ENCODE assay signal across 12 cellular contexts in genomic region chr5:73673161-73673591, GRCh38. TPM values are rescaled to one million over a fixed set of nuclear protein-coding genes. Genes with fewer than 3 reads are reported as not detected.
DNase-seq lines count a peak whose midpoint lies in the region; ATAC-seq, FAIRE-seq and TF ChIP-seq lines count a peak whose summit lies in the region.
"Had no signal": no experiment of that assay in that cellular context is flagged by ENCODE, and none has a peak within 500 bp of the region (broad histone marks: within the 10 kb centered on the region; RNA-seq: fewer than 3 reads in every experiment).

No MANE protein-coding gene starts in this region.

- H3K4me3 ChIP-seq in esophagus squamous epithelium: no peak overlapping the region
- H3K4me3 ChIP-seq in pancreas: no peak overlapping the region

- intact Hi-C loops in esophagus squamous epithelium (cut with DNase I): no loop called here
- intact Hi-C loops in pancreas (cut with DNase I): loop anchor here in 1 of 3 donors (10.0 kb wide), 1 partner anchor 48 kb away; the partner anchor contains the start of gene ARHGEF28
- intact Hi-C loops in activated T-helper 2 cell treated with anti-CD3 and anti-CD28 coated beads, Interferon-gamma antibody, Interleukin-2, Interleukin-4, amounts not matched to agents 10 μg/mL and 5 μg/mL and 100 μg/mL, durations not matched to agents 14 hours and 24 hours and 36 hours (cut with micrococcal nuclease): no loop called here

- no peak for TF ChIP-seq POLR2A in esophagus squamous epithelium (IDR thresholded peaks at IDR 0.05)

- DNase-seq in GF-D8 (lab: John Stamatoyannopoulos, UW): peak; percentile 18
- peak; percentile 56 for DNase-seq in RKO (ENCODE audit: low spot score)
- DNase-seq in esophagus squamous epithelium (lab: John Stamatoyannopoulos, UW): no peak
- DNase-seq in pancreas: no peak
- DNase-seq in KBM-7: no peak
- no peak for DNase-seq in G401 (ENCODE audit: low spot score)
- DNase-seq in activated T-helper 2 cell treated with anti-CD3 and anti-CD28 coated beads, Interferon-gamma antibody, Interleukin-2, Interleukin-4, amounts not matched to agents 10 μg/mL and 5 μg/mL and 100 μg/mL, durations not matched to agents 14 hours and 24 hours and 36 hours (ENCODE audit: low spot score): no peak
- DNase-seq in activated CD8-positive, alpha-beta memory T cell treated with anti-CD3 and anti-CD28 coated beads, Interleukin-2, amount 50 U/mL, for 4 hours: no peak
- DNase-seq: activated T-cell treated with anti-CD3 and anti-CD28 coated beads, Interleukin-2, amount 50 U/mL, for 72 hours; foreskin melanocyte; SHP77 had no signal

- H3K36me3 Mint-ChIP-seq in activated T-helper 2 cell treated with anti-CD3 and anti-CD28 coated beads, Interferon-gamma antibody, Interleukin-2, Interleukin-4, amounts not matched to agents 10 μg/mL and 5 μg/mL and 100 μg/mL, durations not matched to agents 14 hours and 24 hours and 36 hours (ENCODE audit: low read depth): no peaks in the 10 kb centered on the region

- H3K9me3 ChIP-seq in esophagus squamous epithelium (no peaks in the 10 kb centered on the region), pancreas (no peaks in the 10 kb centered on the region)

- ATAC-seq in pancreas: peak; percentile 78 to 89 (median 88)
- ATAC-seq: activated T-cell treated with anti-CD3 and anti-CD28 coated beads, Interleukin-2, amount 50 U/mL, for 72 hours had no signal

- no peak overlapping the region for H3K27ac Mint-ChIP-seq in activated T-helper 2 cell treated with anti-CD3 and anti-CD28 coated beads, Interferon-gamma antibody, Interleukin-2, Interleukin-4, amounts not matched to agents 10 μg/mL and 5 μg/mL and 100 μg/mL, durations not matched to agents 14 hours and 24 hours and 36 hours
- H3K27ac Mint-ChIP-seq: activated T-cell treated with anti-CD3 and anti-CD28 coated beads, Interleukin-2, amount 50 U/mL, for 72 hours had no signal

- TF ChIP-seq CTCF in esophagus squamous epithelium (IDR thresholded peaks at IDR 0.05) (no peak), pancreas (IDR thresholded peaks at IDR 0.05) (no peak)

- H3K4me3 Mint-ChIP-seq in activated T-helper 2 cell treated with anti-CD3 and anti-CD28 coated beads, Interferon-gamma antibody, Interleukin-2, Interleukin-4, amounts not matched to agents 10 μg/mL and 5 μg/mL and 100 μg/mL, durations not matched to agents 14 hours and 24 hours and 36 hours (ENCODE audit: low read depth): no peak overlapping the region
- H3K4me3 Mint-ChIP-seq: activated T-cell treated with anti-CD3 and anti-CD28 coated beads, Interleukin-2, amount 50 U/mL, for 72 hours had no signal

- peaks cover 4% of the 10 kb centered on the region for H3K27me3 Mint-ChIP-seq in activated T-helper 2 cell treated with anti-CD3 and anti-CD28 coated beads, Interferon-gamma antibody, Interleukin-2, Interleukin-4, amounts not matched to agents 10 μg/mL and 5 μg/mL and 100 μg/mL, durations not matched to agents 14 hours and 24 hours and 36 hours (ENCODE audit: low read depth)

- H3K27me3 ChIP-seq in esophagus squamous epithelium: no peaks in the 10 kb centered on the region
- H3K27me3 ChIP-seq in pancreas: no peaks in the 10 kb centered on the region

- peak; percentile 43 for FAIRE-seq in pancreas (lab: Jason Lieb, UNC)

- H3K4me1 Mint-ChIP-seq in activated T-helper 2 cell treated with anti-CD3 and anti-CD28 coated beads, Interferon-gamma antibody, Interleukin-2, Interleukin-4, amounts not matched to agents 10 μg/mL and 5 μg/mL and 100 μg/mL, durations not matched to agents 14 hours and 24 hours and 36 hours (ENCODE audit: low read depth): no peaks in the 10 kb centered on the region

- H3K4me1 ChIP-seq in esophagus squamous epithelium: peaks cover 0 to 30% (median 26%) of the 10 kb centered on the region in 3 donors
- H3K4me1 ChIP-seq in pancreas: peaks cover 46 to 57% (median 49%) of the 10 kb centered on the region in 3 donors

- no peaks in the 10 kb centered on the region for H3K9me3 Mint-ChIP-seq in activated T-helper 2 cell treated with anti-CD3 and anti-CD28 coated beads, Interferon-gamma antibody, Interleukin-2, Interleukin-4, amounts not matched to agents 10 μg/mL and 5 μg/mL and 100 μg/mL, durations not matched to agents 14 hours and 24 hours and 36 hours
- H3K9me3 Mint-ChIP-seq: activated T-cell treated with anti-CD3 and anti-CD28 coated beads, Interleukin-2, amount 50 U/mL, for 72 hours had no signal

- H3K27ac ChIP-seq in esophagus squamous epithelium (peak overlapping the region; percentile 37 to 61 (median 48)), pancreas (peak overlapping the region in 2 of 4 donors; percentile 48 to 82)
- H3K27ac ChIP-seq: KMS-11 had no signal

- H3K36me3 ChIP-seq in esophagus squamous epithelium: no peaks in the 10 kb centered on the region
- no peaks in the 10 kb centered on the region for H3K36me3 ChIP-seq in pancreas

- in situ Hi-C loops in KBM-7 (cut with MboI; ENCODE audit: low pct_unique_long_range_greater_than_20kb, low sequenced_read_pairs) (no loop called here), G401 (cut with HindIII; ENCODE audit: low sequenced_read_pairs) (no loop called here)

RNA-seq across cellular contexts. Expression of gene ARHGEF28, which starts 47.2 kb away (rescaled TPM):
- 10 to 100 TPM in 3 of 4 donors, 1 to 10 TPM in 1; 9.2 to 34.3 (median 12.7) TPM for total RNA-seq in esophagus squamous epithelium
- 10 to 100 TPM; 18.2 to 36.2 (median 27.9) TPM for total RNA-seq in pancreas
- 10 to 100 TPM; 14.9 to 20.3 TPM for polyA plus RNA-seq in pancreas
- total RNA-seq in G401 (2014; rRNA removed; shearing (Covaris generic)): 0.03 and 0.98 TPM in 2 replicates
- total RNA-seq in activated T-helper 2 cell treated with anti-CD3 and anti-CD28 coated beads, Interferon-gamma antibody, Interleukin-2, Interleukin-4, amounts not matched to agents 10 μg/mL and 5 μg/mL and 100 μg/mL, durations not matched to agents 14 hours and 24 hours and 36 hours: 0.05 and 0.11 TPM in 2 replicates

Comparison
In these comparisons a context has a peak if more than half of its experiments do, and no peak if none do; other contexts are left out.
1. DNase-seq: peak in GF-D8 (single experiment) and RKO (single experiment); none in esophagus squamous epithelium (single experiment), pancreas (0 of 6), KBM-7 (single experiment), G401 (single experiment), activated T-helper 2 cell treated with anti-CD3 and anti-CD28 coated beads, Interferon-gamma antibody, Interleukin-2, Interleukin-4, amounts not matched to agents 10 μg/mL and 5 μg/mL and 100 μg/mL, durations not matched to agents 14 hours and 24 hours and 36 hours (single experiment) and activated CD8-positive, alpha-beta memory T cell treated with anti-CD3 and anti-CD28 coated beads, Interleukin-2, amount 50 U/mL, for 4 hours (single experiment).